ENCODE assay signal across 13 cellular contexts in the genomic region with DNA sequence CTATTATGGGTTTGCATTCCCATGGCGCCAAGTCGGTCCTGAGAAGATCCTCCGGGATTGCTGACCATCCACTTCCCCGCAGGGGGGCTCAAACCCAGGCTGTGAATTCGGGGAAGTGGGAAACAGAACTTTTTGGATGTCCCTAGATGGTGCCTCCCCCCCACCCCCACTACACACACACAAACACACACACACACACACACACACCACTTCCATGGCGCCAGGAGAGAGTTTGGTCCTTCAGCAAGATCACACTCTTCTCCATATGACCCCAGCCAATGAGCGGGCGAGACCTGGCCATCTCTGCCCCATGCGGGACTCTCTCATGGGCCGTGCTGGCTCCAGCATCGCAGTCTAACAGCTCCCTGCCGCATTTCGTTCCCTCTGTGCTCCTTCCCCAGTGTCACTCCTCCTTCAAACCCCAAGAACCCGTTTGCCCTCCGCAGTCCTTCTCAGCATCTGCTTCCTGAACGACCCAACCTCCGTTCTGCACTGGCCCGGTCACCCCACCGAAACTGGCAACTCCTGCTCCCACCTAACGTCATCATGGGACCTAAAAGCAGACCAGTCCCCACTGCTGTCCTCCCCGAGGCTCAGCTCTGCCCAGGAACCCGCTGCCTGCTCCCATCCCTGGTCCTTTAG. TPM values are rescaled to one million over a fixed set of nuclear protein-coding genes. Genes with fewer than 3 reads are reported as not detected.
DNase-seq lines count a peak whose midpoint lies in the region; ATAC-seq and TF ChIP-seq lines count a peak whose summit lies in the region.
"Had no signal": no experiment of that assay in that cellular context is flagged by ENCODE, and none has a peak within 500 bp of the region (broad histone marks: within the 10 kb centered on the region; RNA-seq: fewer than 3 reads in every experiment).

No MANE protein-coding gene starts in this region.

- H3K4me3 Mint-ChIP-seq in activated naive CD4-positive, alpha-beta T cell treated with anti-CD3 and anti-CD28 coated beads, Interleukin-2, amount 10 ng/mL, durations not matched to agents 7 days and 5 days: no peak overlapping the region
- H3K4me3 Mint-ChIP-seq in endothelial cell (ENCODE audit: unreplicated experiment) (no peak overlapping the region), T-helper 17 cell (no peak overlapping the region)
- H3K4me3 Mint-ChIP-seq in stimulated activated effector memory CD8-positive, alpha-beta T cell treated with anti-CD3 and anti-CD28 coated beads, Interleukin-12 subunit alpha, Interleukin-12 subunit beta, amount 100 ng/mL, for 72 hours: no peak overlapping the region
- H3K4me3 Mint-ChIP-seq: CD4-positive, CD25-positive, alpha-beta regulatory T cell had no signal

- peak overlapping the region; percentile 3 for H3K27ac Mint-ChIP-seq in activated naive CD4-positive, alpha-beta T cell treated with anti-CD3 and anti-CD28 coated beads, Interleukin-2, amount 10 ng/mL, durations not matched to agents 7 days and 5 days
- H3K27ac Mint-ChIP-seq in activated naive CD4-positive, alpha-beta T cell treated with anti-CD3 and anti-CD28 coated beads, Interleukin-2, amount 50 U/mL, for 72 hours: no peak overlapping the region
- H3K27ac Mint-ChIP-seq in endothelial cell (ENCODE audit: unreplicated experiment) (peak overlapping the region; percentile 64), T-helper 17 cell (no peak overlapping the region)
- H3K27ac Mint-ChIP-seq in stimulated activated effector memory CD8-positive, alpha-beta T cell treated with anti-CD3 and anti-CD28 coated beads, Interleukin-12 subunit alpha, Interleukin-12 subunit beta, amount 100 ng/mL, for 72 hours: peak overlapping the region; percentile 58
- H3K27ac Mint-ChIP-seq: CD4-positive, CD25-positive, alpha-beta regulatory T cell had no signal

- no peak for DNase-seq in activated naive CD4-positive, alpha-beta T cell treated with anti-CD3 and anti-CD28 coated beads, Interleukin-2, amount 10 ng/mL, durations not matched to agents 7 days and 5 days
- no peak for DNase-seq in activated naive CD4-positive, alpha-beta T cell treated with anti-CD3 and anti-CD28 coated beads, Interleukin-2, amount 50 U/mL, for 72 hours (ENCODE audit: low spot score in 2 of 2)
- DNase-seq in endothelial cell (ENCODE audit: low spot score) (no peak), T-helper 17 cell (no peak), hippocampal formation (lab: John Stamatoyannopoulos, UW) (no peak)
- no peak for DNase-seq in stimulated activated effector memory CD8-positive, alpha-beta T cell treated with anti-CD3 and anti-CD28 coated beads, Interleukin-12 subunit alpha, Interleukin-12 subunit beta, amount 100 ng/mL, for 72 hours (ENCODE audit: low spot score in 2 of 2)
- DNase-seq: ACHN; CD4-positive, CD25-positive, alpha-beta regulatory T cell; DMS53; GM23248 had no signal

- H3K4me1 ChIP-seq in HEK293 (ENCODE audit: control insufficient read depth, insufficient read depth, low read length): no peaks in the 10 kb centered on the region

- POLR2A ChIA-PET in HEK293 (lab: Yijun Ruan, JAX): no interaction called here

- H3K4me1 Mint-ChIP-seq in activated naive CD4-positive, alpha-beta T cell treated with anti-CD3 and anti-CD28 coated beads, Interleukin-2, amount 10 ng/mL, durations not matched to agents 7 days and 5 days: no peaks in the 10 kb centered on the region
- H3K4me1 Mint-ChIP-seq in endothelial cell (ENCODE audit: unreplicated experiment) (peaks cover 17% of the 10 kb centered on the region), T-helper 17 cell (peaks cover 4% of the 10 kb centered on the region)
- peaks cover 7% of the 10 kb centered on the region for H3K4me1 Mint-ChIP-seq in stimulated activated effector memory CD8-positive, alpha-beta T cell treated with anti-CD3 and anti-CD28 coated beads, Interleukin-12 subunit alpha, Interleukin-12 subunit beta, amount 100 ng/mL, for 72 hours
- H3K4me1 Mint-ChIP-seq: CD4-positive, CD25-positive, alpha-beta regulatory T cell had no signal

- no peaks in the 10 kb centered on the region for H3K9me3 ChIP-seq in HEK293 (ENCODE audit: control insufficient read depth, insufficient read depth, low read depth, low read length)
- H3K9me3 ChIP-seq in T-helper 17 cell (ENCODE audit: control insufficient read depth, low read length, poor library complexity, severe bottlenecking): no peaks in the 10 kb centered on the region
- H3K9me3 ChIP-seq: BLaER1 treated with 17β-estradiol and CSF1 and Interleukin-3, amounts not matched to agents 10 nM and 100 nM had no signal

- no peak for ATAC-seq in activated naive CD4-positive, alpha-beta T cell treated with anti-CD3 and anti-CD28 coated beads, Interleukin-2, amount 50 U/mL, for 72 hours
- ATAC-seq in stimulated activated effector memory CD8-positive, alpha-beta T cell treated with anti-CD3 and anti-CD28 coated beads, Interleukin-12 subunit alpha, Interleukin-12 subunit beta, amount 100 ng/mL, for 72 hours: no peak
- ATAC-seq in HG03280 (IDR thresholded peaks at IDR 0.05; ENCODE audit: unreplicated experiment) (no peak), T-helper 17 cell (no peak)

- H3K27me3 Mint-ChIP-seq in activated naive CD4-positive, alpha-beta T cell treated with anti-CD3 and anti-CD28 coated beads, Interleukin-2, amount 10 ng/mL, durations not matched to agents 7 days and 5 days: peaks cover 49% of the 10 kb centered on the region
- H3K27me3 Mint-ChIP-seq in endothelial cell (ENCODE audit: unreplicated experiment): peaks cover 14% of the 10 kb centered on the region
- H3K27me3 Mint-ChIP-seq in T-helper 17 cell: peaks cover 6% of the 10 kb centered on the region

- H3K9me3 Mint-ChIP-seq in activated naive CD4-positive, alpha-beta T cell treated with anti-CD3 and anti-CD28 coated beads, Interleukin-2, amount 10 ng/mL, durations not matched to agents 7 days and 5 days: no peaks in the 10 kb centered on the region
- no peaks in the 10 kb centered on the region for H3K9me3 Mint-ChIP-seq in activated naive CD4-positive, alpha-beta T cell treated with anti-CD3 and anti-CD28 coated beads, Interleukin-2, amount 50 U/mL, for 72 hours
- H3K9me3 Mint-ChIP-seq in endothelial cell (ENCODE audit: unreplicated experiment): no peaks in the 10 kb centered on the region
- H3K9me3 Mint-ChIP-seq in stimulated activated effector memory CD8-positive, alpha-beta T cell treated with anti-CD3 and anti-CD28 coated beads, Interleukin-12 subunit alpha, Interleukin-12 subunit beta, amount 100 ng/mL, for 72 hours: no peaks in the 10 kb centered on the region
- H3K9me3 Mint-ChIP-seq: CD4-positive, CD25-positive, alpha-beta regulatory T cell had no signal

- H3K4me3 ChIP-seq in HEK293 (ENCODE audit: low read depth, low read length): no peak overlapping the region
- H3K4me3 ChIP-seq: BLaER1 treated with 17β-estradiol and CSF1 and Interleukin-3, amounts not matched to agents 10 nM and 100 nM; GM23248 had no signal

- H3K27ac ChIP-seq in HEK293 (ENCODE audit: extremely low read depth, low read depth, low read length): no peak overlapping the region
- H3K27ac ChIP-seq: BLaER1 treated with 17β-estradiol and CSF1 and Interleukin-3, amounts not matched to agents 10 nM and 100 nM; GM23248 had no signal

- TF ChIP-seq CTCF in HEK293 (tag by site-specific recombination; IDR thresholded peaks at IDR 0.05) (no peak), endothelial cell (IDR thresholded peaks at IDR 0.05; ENCODE audit: unreplicated experiment) (no peak)

- no peaks in the 10 kb centered on the region for H3K36me3 ChIP-seq in HEK293 (ENCODE audit: control insufficient read depth in 2 of 2, insufficient read depth in 1 of 2, low read length in 2 of 2)
- H3K36me3 ChIP-seq: BLaER1 treated with 17β-estradiol and CSF1 and Interleukin-3, amounts not matched to agents 10 nM and 100 nM had no signal

- CTCF ChIA-PET in activated naive CD4-positive, alpha-beta T cell treated with anti-CD3 and anti-CD28 coated beads, Interleukin-2, amount 10 ng/mL, durations not matched to agents 7 days and 5 days (lab: Charles Lee): no interaction called here
- CTCF ChIA-PET in HEK293 (lab: Yijun Ruan, JAX): no interaction called here

- no peaks in the 10 kb centered on the region for H3K36me3 Mint-ChIP-seq in activated naive CD4-positive, alpha-beta T cell treated with anti-CD3 and anti-CD28 coated beads, Interleukin-2, amount 10 ng/mL, durations not matched to agents 7 days and 5 days
- H3K36me3 Mint-ChIP-seq in activated naive CD4-positive, alpha-beta T cell treated with anti-CD3 and anti-CD28 coated beads, Interleukin-2, amount 50 U/mL, for 72 hours: no peaks in the 10 kb centered on the region
- H3K36me3 Mint-ChIP-seq in endothelial cell (ENCODE audit: low read depth, unreplicated experiment) (no peaks in the 10 kb centered on the region), T-helper 17 cell (ENCODE audit: low read depth) (peaks cover 2% of the 10 kb centered on the region)
- no peaks in the 10 kb centered on the region for H3K36me3 Mint-ChIP-seq in stimulated activated effector memory CD8-positive, alpha-beta T cell treated with anti-CD3 and anti-CD28 coated beads, Interleukin-12 subunit alpha, Interleukin-12 subunit beta, amount 100 ng/mL, for 72 hours
- H3K36me3 Mint-ChIP-seq: CD4-positive, CD25-positive, alpha-beta regulatory T cell had no signal

TF ChIP-seq in HEK293, 187 proteins besides CTCF, POLR2A, EP300 and RAD21:
- no peak for TF ChIP-seq ZNF37A (tag by site-specific recombination; IDR thresholded peaks at IDR 0.05)
- TF ChIP-seq, protein P1, sequence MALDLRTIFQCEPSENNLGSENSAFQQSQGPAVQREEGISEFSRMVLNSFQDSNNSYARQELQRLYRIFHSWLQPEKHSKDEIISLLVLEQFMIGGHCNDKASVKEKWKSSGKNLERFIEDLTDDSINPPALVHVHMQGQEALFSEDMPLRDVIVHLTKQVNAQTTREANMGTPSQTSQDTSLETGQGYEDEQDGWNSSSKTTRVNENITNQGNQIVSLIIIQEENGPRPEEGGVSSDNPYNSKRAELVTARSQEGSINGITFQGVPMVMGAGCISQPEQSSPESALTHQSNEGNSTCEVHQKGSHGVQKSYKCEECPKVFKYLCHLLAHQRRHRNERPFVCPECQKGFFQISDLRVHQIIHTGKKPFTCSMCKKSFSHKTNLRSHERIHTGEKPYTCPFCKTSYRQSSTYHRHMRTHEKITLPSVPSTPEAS (tag by site-specific recombination; IDR thresholded peaks at IDR 0.05): peak; percentile 71
- peak; percentile 68 for TF ChIP-seq ZNF600 (tag by site-specific recombination; IDR thresholded peaks at IDR 0.05)

RNA-seq across cellular contexts. Expression of a gene that starts 32.1 kb away (rescaled TPM):
- total RNA-seq in activated naive CD4-positive, alpha-beta T cell treated with anti-CD3 and anti-CD28 coated beads, Interleukin-2, amount 50 U/mL, for 72 hours: 10 to 100 TPM; 46.9 to 47.7 TPM
- total RNA-seq in endothelial cell (ENCODE audit: unreplicated experiment) (91.8 TPM), T-helper 17 cell (10 to 100 TPM; 54.5 to 67.6 TPM)

RNA-seq across cellular contexts. Expression of a gene that starts 57.9 kb away (rescaled TPM):
- total RNA-seq in activated naive CD4-positive, alpha-beta T cell treated with anti-CD3 and anti-CD28 coated beads, Interleukin-2, amount 50 U/mL, for 72 hours: 10 to 100 TPM in 1 of 2 donors, 1 to 10 TPM in 1; 9.4 to 11.6 TPM
- 14.5 TPM for total RNA-seq in endothelial cell (ENCODE audit: unreplicated experiment)
- total RNA-seq in T-helper 17 cell: 1 to 10 TPM; 9.7 TPM

Comparison
In these comparisons a context has a peak if more than half of its experiments do, and no peak if none do; other contexts are left out.
1. H3K27ac Mint-ChIP-seq: peak in activated naive CD4-positive, alpha-beta T cell treated with anti-CD3 and anti-CD28 coated beads, Interleukin-2, amount 10 ng/mL, durations not matched to agents 7 days and 5 days (single experiment), endothelial cell (single experiment) and stimulated activated effector memory CD8-positive, alpha-beta T cell treated with anti-CD3 and anti-CD28 coated beads, Interleukin-12 subunit alpha, Interleukin-12 subunit beta, amount 100 ng/mL, for 72 hours (single experiment); none in activated naive CD4-positive, alpha-beta T cell treated with anti-CD3 and anti-CD28 coated beads, Interleukin-2, amount 50 U/mL, for 72 hours (0 of 2) and T-helper 17 cell (single experiment).